Comparison of ENCODE assay signal across 23 cellular contexts in the genomic region with DNA sequence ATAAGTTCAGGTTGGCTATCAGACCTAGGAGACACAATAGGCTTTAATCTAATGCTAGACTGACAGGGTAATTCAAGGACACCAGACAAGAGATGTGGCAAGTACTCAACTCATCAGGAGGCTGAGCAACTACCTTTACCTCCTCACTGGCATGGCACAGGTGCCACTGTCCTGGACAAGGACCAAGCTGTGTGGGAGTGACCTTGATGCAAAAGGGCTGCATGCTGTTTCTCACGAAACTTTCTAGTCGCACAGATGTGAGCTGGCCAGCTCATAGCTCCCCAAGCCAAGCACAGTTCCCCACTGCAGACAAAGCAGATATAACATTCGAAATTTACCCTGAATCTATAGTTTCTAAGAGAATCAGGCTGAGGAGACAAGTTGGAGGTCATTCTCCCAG.
"Had no signal": no experiment of that assay in that cellular context is flagged by ENCODE, and none has a peak within 500 bp of the region (broad histone marks: within the 10 kb centered on the region; RNA-seq: fewer than 3 reads in every experiment).

No MANE protein-coding gene starts in this region.

- H3K27ac Mint-ChIP-seq: mesothelial cell of epicardium had no signal

- H3K9me3 ChIP-seq: esophagus squamous epithelium, gastrocnemius medialis, heart right ventricle, left lung, lower lobe of right lung had no signal

- FAIRE-seq: colon, endothelial cell of umbilical vein, islet of Langerhans, keratinocyte had no signal

- H3K27me3 ChIP-seq: dorsolateral prefrontal cortex, esophagus squamous epithelium, gastrocnemius medialis, heart right ventricle, left lung had no signal

- H3K36me3 Mint-ChIP-seq: mesothelial cell of epicardium had no signal

- H3K4me3 ChIP-seq: coronary artery, dorsolateral prefrontal cortex, esophagus squamous epithelium, gastrocnemius medialis, heart right ventricle, left lung, lower lobe of right lung had no signal

- DNase-seq: dermis blood vessel endothelial cell; dorsolateral prefrontal cortex; effector CD4-positive, alpha-beta T cell; effector memory CD4-positive, alpha-beta T cell; esophagus squamous epithelium; foreskin fibroblast; foreskin melanocyte; gastrocnemius medialis; glutamatergic neuron; head of caudate nucleus; heart right ventricle; hippocampal formation; left cardiac atrium; left lung; left ventricle myocardium superior; lower lobe of right lung; mesenchymal stem cell had no signal

- ATAC-seq: gastrocnemius medialis, heart right ventricle, left cardiac atrium, left lung, left ventricle myocardium superior, lower lobe of right lung had no signal

- H3K4me3 Mint-ChIP-seq: mesothelial cell of epicardium had no signal

- H3K36me3 ChIP-seq: esophagus squamous epithelium, gastrocnemius medialis, heart right ventricle, left lung, lower lobe of right lung had no signal

- H3K27ac ChIP-seq: coronary artery, dorsolateral prefrontal cortex, esophagus squamous epithelium, gastrocnemius medialis, heart right ventricle, left lung, lower lobe of right lung had no signal

- H3K9me3 Mint-ChIP-seq: mesothelial cell of epicardium had no signal

- H3K4me1 ChIP-seq: esophagus squamous epithelium, gastrocnemius medialis, heart right ventricle, left lung, lower lobe of right lung had no signal
